9 cellular contexts compared by ENCODE assay signal in the genomic region with DNA sequence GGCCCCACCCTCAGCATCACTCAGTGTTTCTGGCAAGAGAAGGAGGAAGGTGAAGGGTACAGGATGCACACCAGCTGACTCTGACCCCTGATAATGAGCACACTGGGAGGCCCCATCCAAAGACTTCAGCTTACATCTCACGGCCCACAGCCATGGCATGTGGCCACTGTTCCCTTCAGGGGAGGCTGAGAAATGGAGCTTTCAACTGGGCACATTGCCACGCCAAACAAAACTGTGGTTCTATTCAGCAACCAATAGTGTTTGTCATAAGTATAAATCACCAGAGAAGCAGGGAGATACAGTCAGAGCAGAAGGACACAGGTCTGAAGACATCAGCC. TPM values are rescaled to one million over a fixed set of nuclear protein-coding genes. Genes with fewer than 3 reads are reported as not detected.
DNase-seq lines count a peak whose midpoint lies in the region; ATAC-seq and TF ChIP-seq lines count a peak whose summit lies in the region.
"Had no signal": no experiment of that assay in that cellular context is flagged by ENCODE, and none has a peak within 500 bp of the region (broad histone marks: within the 10 kb centered on the region; RNA-seq: fewer than 3 reads in every experiment).

No MANE protein-coding gene starts in this region.

- H3K9ac ChIP-seq in fibroblast of lung (ENCODE audit: insufficient read depth, low read length) = no peak overlapping the region

- H3K79me2 ChIP-seq in fibroblast of lung (ENCODE audit: control insufficient read depth, insufficient read depth, low read length) = no peaks in the 10 kb centered on the region

- H2AFZ ChIP-seq in fibroblast of lung (ENCODE audit: low read length) = peak overlapping the region; percentile 72

- H3K36me3 ChIP-seq in fibroblast of lung (ENCODE audit: control insufficient read depth, insufficient read depth, low read length) = no peaks in the 10 kb centered on the region

- H3K4me2 ChIP-seq in fibroblast of lung (ENCODE audit: extremely low read depth, insufficient read depth, low read length) = no peak overlapping the region

- no peak overlapping the region for H3K4me3 ChIP-seq in fibroblast of lung (replicated peaks in 1 of 4; ENCODE audit: control extremely low read depth in 1 of 4, insufficient read depth in 1 of 4, low read depth in 3 of 4, low read length in 4 of 4)

- H3K9me3 ChIP-seq in fibroblast of lung (ENCODE audit: control insufficient read depth, insufficient read depth, low read depth, low read length) = no peaks in the 10 kb centered on the region

- H3K27me3 ChIP-seq in fibroblast of lung (ENCODE audit: control insufficient read depth, insufficient read depth, low read length) = no peaks in the 10 kb centered on the region

- ATAC-seq in GM21717 (IDR thresholded peaks at IDR 0.05; ENCODE audit: unreplicated experiment) = no peak
- no peak for ATAC-seq in GM21786 (IDR thresholded peaks at IDR 0.05; ENCODE audit: unreplicated experiment)

- peaks cover 11% of the 10 kb centered on the region for H3K4me1 ChIP-seq in fibroblast of lung (ENCODE audit: control insufficient read depth, extremely low read depth, insufficient read depth, low read length)

- in situ Hi-C loops in ACHN (cut with HindIII; ENCODE audit: low pct_ligation_motif_present, low pct_unique_long_range_greater_than_20kb, low sequenced_read_pairs) = no loop called here

- no peaks in the 10 kb centered on the region for H4K20me1 ChIP-seq in fibroblast of lung (ENCODE audit: control insufficient read depth, extremely low read depth, insufficient read depth, low read length)

- no peak for TF ChIP-seq CTCF in fibroblast of lung (conservative IDR thresholded peaks at IDR 0.05 in 1 of 2, IDR thresholded peaks at IDR 0.05 in 1 of 2; ENCODE audit: low read depth in 1 of 2, low read length in 2 of 2)

- peak; percentile 87 for DNase-seq in Daoy (ENCODE audit: low read depth)
- peak; percentile 81 for DNase-seq in NCI-H69 (lab: John Stamatoyannopoulos, UW)
- peak; percentile 76 to 93 for DNase-seq in fibroblast of lung (ENCODE audit: low read depth in 2 of 2)
- peak; percentile 57 for DNase-seq in pons (ENCODE audit: low spot score)
- DNase-seq in ACHN = no peak
- no peak for DNase-seq in NCI-H187 (lab: John Stamatoyannopoulos, UW)

- peak overlapping the region; percentile 66 for H3K27ac ChIP-seq in fibroblast of lung (ENCODE audit: insufficient read depth, low read length)

RNA-seq across cellular contexts. Expression of gene TRAF3IP3, which starts 12.7 kb away (rescaled TPM):
- not detected in 2 replicates for total RNA-seq in Daoy (2014; rRNA removed; shearing (Covaris generic))
- total RNA-seq in fibroblast of lung = not detected in 2 replicates
- not detected in 2 replicates for polyA plus RNA-seq in fibroblast of lung
- polyA plus RNA-seq in fibroblast of lung (2012) = not detected in 2 replicates
- not detected in 2 replicates for polyA minus RNA-seq in fibroblast of lung (ENCODE audit: low replicate concordance)
- total RNA-seq: endothelial cell of umbilical vein had no signal
- polyA plus RNA-seq: endothelial cell of umbilical vein had no signal

RNA-seq across cellular contexts. Expression of gene HSD11B1, which starts 38.5 kb away (rescaled TPM):
- not detected in 2 replicates for total RNA-seq in Daoy (2014; rRNA removed; shearing (Covaris generic))
- total RNA-seq in fibroblast of lung = 20.3 and 31.5 TPM in 2 replicates
- 7.1 and 31.0 TPM in 2 replicates for polyA plus RNA-seq in fibroblast of lung
- 4.4 and 22.0 TPM in 2 replicates for polyA plus RNA-seq in fibroblast of lung (2012)
- polyA minus RNA-seq in fibroblast of lung (ENCODE audit: low replicate concordance) = 9.7 TPM in 1 of 2 replicates, not detected in the other
- total RNA-seq: endothelial cell of umbilical vein had no signal
- polyA plus RNA-seq: endothelial cell of umbilical vein had no signal

RNA-seq across cellular contexts. Expression of gene C1orf74, which starts 41.2 kb away (rescaled TPM):
- 3.4 and 3.5 TPM in 2 replicates for total RNA-seq in Daoy (2014; rRNA removed; shearing (Covaris generic))
- total RNA-seq in fibroblast of lung = 3.1 and 4.3 TPM in 2 replicates
- 1.8 and 2.2 TPM in 2 replicates for polyA plus RNA-seq in fibroblast of lung
- 1.6 and 1.8 TPM in 2 replicates for polyA plus RNA-seq in fibroblast of lung (2012)
- polyA minus RNA-seq in fibroblast of lung (ENCODE audit: low replicate concordance) = 2.1 and 4.5 TPM in 2 replicates

Comparison
In these comparisons a context has a peak if more than half of its experiments do, and no peak if none do; other contexts are left out.
1. DNase-seq: peak in Daoy (single experiment), NCI-H69 (single experiment), fibroblast of lung (2 of 2) and pons (single experiment); none in ACHN (single experiment) and NCI-H187 (0 of 2).
2. RNA of gene HSD11B1, which starts 38.5 kb away (total RNA-seq): 20.3 to 31.5 TPM in fibroblast of lung; not detected in Daoy; every median in the first group is over 10 times any median in the second.